In genomic region chr16:52171481-52171880, GRCh38 we compare ENCODE assay signal across 2 cellular contexts.
TF ChIP-seq lines count a peak whose summit lies in the region.

No MANE protein-coding gene starts in this region.

TF ChIP-seq in GM23338, 12 proteins besides CTCF, POLR2A, EP300 and RAD21 (continued from another document):
- TF ChIP-seq ZNF462 (CRISPR knock-in tag; IDR thresholded peaks at IDR 0.05), result no peak
- TF ChIP-seq ZNF114 (CRISPR knock-in tag; IDR thresholded peaks at IDR 0.05), result no peak
- TF ChIP-seq STAT1 (IDR thresholded peaks at IDR 0.05; ENCODE audit: unreplicated experiment), result no peak
- TF ChIP-seq EZH2phosphoT487 (IDR thresholded peaks at IDR 0.05; ENCODE audit: unreplicated experiment), result no peak
- no peak for TF ChIP-seq CREB1 (CRISPR knock-in tag; IDR thresholded peaks at IDR 0.05; ENCODE audit: low read depth)
- TF ChIP-seq JUNB (IDR thresholded peaks at IDR 0.05; ENCODE audit: unreplicated experiment), result no peak
- TF ChIP-seq EZH2 (IDR thresholded peaks at IDR 0.05; ENCODE audit: low read depth, unreplicated experiment), result no peak
- no peak for TF ChIP-seq ZNF331 (CRISPR knock-in tag; IDR thresholded peaks at IDR 0.05; ENCODE audit: low read depth)

TF ChIP-seq in WTC11, 78 proteins besides CTCF, POLR2A, EP300 and RAD21 (continued from another document):
- TF ChIP-seq AR (CRISPR knock-in tag; IDR thresholded peaks at IDR 0.05), result no peak
